ENCODE assay signal across 1 cellular context in the genomic region with DNA sequence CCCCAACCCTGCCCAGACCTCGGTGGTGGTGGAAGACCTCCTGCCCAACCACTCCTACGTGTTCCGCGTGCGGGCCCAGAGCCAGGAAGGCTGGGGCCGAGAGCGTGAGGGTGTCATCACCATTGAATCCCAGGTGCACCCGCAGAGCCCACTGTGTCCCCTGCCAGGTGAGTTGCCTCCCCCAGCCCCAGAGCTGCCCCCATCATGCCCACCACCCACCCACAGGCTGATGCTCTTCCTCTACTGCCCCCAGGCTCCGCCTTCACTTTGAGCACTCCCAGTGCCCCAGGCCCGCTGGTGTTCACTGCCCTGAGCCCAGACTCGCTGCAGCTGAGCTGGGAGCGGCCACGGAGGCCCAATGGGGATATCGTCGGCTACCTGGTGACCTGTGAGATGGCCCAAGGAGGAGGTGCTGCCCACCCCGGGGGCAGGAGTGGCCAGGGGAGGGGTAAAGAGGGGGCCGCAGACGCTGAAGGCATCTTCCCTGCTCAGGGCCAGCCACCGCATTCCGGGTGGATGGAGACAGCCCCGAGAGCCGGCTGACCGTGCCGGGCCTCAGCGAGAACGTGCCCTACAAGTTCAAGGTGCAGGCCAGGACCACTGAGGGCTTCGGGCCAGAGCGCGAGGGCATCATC.
TF ChIP-seq lines count a peak whose summit lies in the region.

No MANE protein-coding gene starts in this region.

TF ChIP-seq in SK-N-SH, 30 proteins besides CTCF, POLR2A, EP300 and RAD21 (continued from another document):
- TF ChIP-seq, protein P1, sequence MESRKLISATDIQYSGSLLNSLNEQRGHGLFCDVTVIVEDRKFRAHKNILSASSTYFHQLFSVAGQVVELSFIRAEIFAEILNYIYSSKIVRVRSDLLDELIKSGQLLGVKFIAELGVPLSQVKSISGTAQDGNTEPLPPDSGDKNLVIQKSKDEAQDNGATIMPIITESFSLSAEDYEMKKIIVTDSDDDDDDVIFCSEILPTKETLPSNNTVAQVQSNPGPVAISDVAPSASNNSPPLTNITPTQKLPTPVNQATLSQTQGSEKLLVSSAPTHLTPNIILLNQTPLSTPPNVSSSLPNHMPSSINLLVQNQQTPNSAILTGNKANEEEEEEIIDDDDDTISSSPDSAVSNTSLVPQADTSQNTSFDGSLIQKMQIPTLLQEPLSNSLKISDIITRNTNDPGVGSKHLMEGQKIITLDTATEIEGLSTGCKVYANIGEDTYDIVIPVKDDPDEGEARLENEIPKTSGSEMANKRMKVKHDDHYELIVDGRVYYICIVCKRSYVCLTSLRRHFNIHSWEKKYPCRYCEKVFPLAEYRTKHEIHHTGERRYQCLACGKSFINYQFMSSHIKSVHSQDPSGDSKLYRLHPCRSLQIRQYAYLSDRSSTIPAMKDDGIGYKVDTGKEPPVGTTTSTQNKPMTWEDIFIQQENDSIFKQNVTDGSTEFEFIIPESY (IDR thresholded peaks at IDR 0.05; ENCODE audit: borderline replicate concordance, low read depth), result no peak
- TF ChIP-seq, protein P2, sequence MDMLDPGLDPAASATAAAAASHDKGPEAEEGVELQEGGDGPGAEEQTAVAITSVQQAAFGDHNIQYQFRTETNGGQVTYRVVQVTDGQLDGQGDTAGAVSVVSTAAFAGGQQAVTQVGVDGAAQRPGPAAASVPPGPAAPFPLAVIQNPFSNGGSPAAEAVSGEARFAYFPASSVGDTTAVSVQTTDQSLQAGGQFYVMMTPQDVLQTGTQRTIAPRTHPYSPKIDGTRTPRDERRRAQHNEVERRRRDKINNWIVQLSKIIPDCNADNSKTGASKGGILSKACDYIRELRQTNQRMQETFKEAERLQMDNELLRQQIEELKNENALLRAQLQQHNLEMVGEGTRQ (IDR thresholded peaks at IDR 0.05; ENCODE audit: borderline replicate concordance, low read depth, low read length), result no peak
- TF ChIP-seq RCOR1 (IDR thresholded peaks at IDR 0.05; ENCODE audit: low read length), result no peak
